Comparison of ENCODE assay signal across 19 cellular contexts in genomic region chr10:21746118-21746517, GRCh38.
DNase-seq lines count a peak whose midpoint lies in the region; ATAC-seq, FAIRE-seq and TF ChIP-seq lines count a peak whose summit lies in the region.
"Had no signal": no experiment of that assay in that cellular context is flagged by ENCODE, and none has a peak within 500 bp of the region (broad histone marks: within the 10 kb centered on the region; RNA-seq: fewer than 3 reads in every experiment).

No MANE protein-coding gene starts in this region.

- in situ Hi-C loops in HepG2 (cut with HindIII; ENCODE audit: extremely low pct_ligation_motif_present, low pct_unique_long_range_greater_than_20kb), result loop anchor here (25.0 kb wide), 1 partner anchor 459 kb away; no protein-coding TSS in a partner anchor

- TF ChIP-seq POLR2A in HepG2 (IDR thresholded peaks at IDR 0.05; ENCODE audit: insufficient read depth in 1 of 2, low read depth in 2 of 2, low read length in 2 of 2) (no peak), right lobe of liver (IDR thresholded peaks at IDR 0.05) (no peak)

- H3K36me3 ChIP-seq in HepG2 (replicated peaks in 1 of 2; ENCODE audit: control insufficient read depth in 1 of 2, insufficient read depth in 2 of 2, low read length in 2 of 2), result peaks cover 15 to 34% of the 10 kb centered on the region in 2 experiments
- peaks cover 0 to 21% (median 3%) of the 10 kb centered on the region in 4 donors for H3K36me3 ChIP-seq in right lobe of liver
- H3K36me3 ChIP-seq in mesendoderm (ENCODE audit: control insufficient read depth, insufficient read depth, low read length), result peaks cover 1% of the 10 kb centered on the region
- H3K36me3 ChIP-seq in osteoblast (ENCODE audit: insufficient read depth, low read length), result peaks cover 31% of the 10 kb centered on the region

- no peaks in the 10 kb centered on the region for H3K27me3 Mint-ChIP-seq in activated CD8-positive, alpha-beta T cell treated with anti-CD3 and anti-CD28 coated beads for 36 hours

- H3K79me2 ChIP-seq in HepG2 (ENCODE audit: insufficient read depth, low read length), result no peaks in the 10 kb centered on the region
- H3K79me2 ChIP-seq in mesendoderm (ENCODE audit: control insufficient read depth, insufficient read depth, low read length), result no peaks in the 10 kb centered on the region
- no peaks in the 10 kb centered on the region for H3K79me2 ChIP-seq in osteoblast (ENCODE audit: insufficient read depth, low read length)

- intact Hi-C loops in HepG2 (cut with micrococcal nuclease; ENCODE audit: unreplicated experiment), result no loop called here
- intact Hi-C loops in right lobe of liver (cut with DNase I), result no loop called here
- intact Hi-C loops in activated CD8-positive, alpha-beta T cell treated with anti-CD3 and anti-CD28 coated beads for 36 hours (cut with micrococcal nuclease), result no loop called here

- H2AFZ ChIP-seq in HepG2 (ENCODE audit: low read length) (no peak overlapping the region), osteoblast (ENCODE audit: low read length) (no peak overlapping the region)
- H2AFZ ChIP-seq: PC-9 had no signal

- H3K27ac Mint-ChIP-seq in activated CD8-positive, alpha-beta T cell treated with anti-CD3 and anti-CD28 coated beads for 36 hours, result peak overlapping the region; percentile 75
- H3K27ac Mint-ChIP-seq: HFFc6 had no signal

- POLR2A ChIA-PET in HepG2 (lab: Yijun Ruan, JAX), result no interaction called here
- POLR2A ChIA-PET in activated CD8-positive, alpha-beta T cell treated with anti-CD3 and anti-CD28 coated beads for 36 hours (lab: Charles Lee), result no interaction called here

- no peak overlapping the region for H3K18ac ChIP-seq in mesendoderm (ENCODE audit: low read length)

- H3K9ac ChIP-seq in HepG2 (ENCODE audit: insufficient read depth, low read depth, low read length), result no peak overlapping the region
- H3K9ac ChIP-seq in mesendoderm (ENCODE audit: low read length), result no peak overlapping the region

- H4K5ac ChIP-seq in mesendoderm (ENCODE audit: low read length), result no peak overlapping the region

- no peak overlapping the region for H3K23ac ChIP-seq in mesendoderm (ENCODE audit: low read length)

- H3K4me3 Mint-ChIP-seq in activated CD8-positive, alpha-beta T cell treated with anti-CD3 and anti-CD28 coated beads for 36 hours, result no peak overlapping the region
- H3K4me3 Mint-ChIP-seq: HFFc6 had no signal

- TF ChIP-seq CTCF in HepG2 (CRISPR knock-in tag; IDR thresholded peaks at IDR 0.05) (no peak), right lobe of liver (IDR thresholded peaks at IDR 0.05) (no peak), osteoblast (IDR thresholded peaks at IDR 0.05; ENCODE audit: extremely low read depth, low read depth, low read length) (no peak)
- TF ChIP-seq CTCF in activated CD8-positive, alpha-beta T cell treated with anti-CD3 and anti-CD28 coated beads for 36 hours (IDR thresholded peaks at IDR 0.05), result no peak

- no peak for ATAC-seq in HepG2
- ATAC-seq in right lobe of liver, result no peak
- ATAC-seq in activated CD8-positive, alpha-beta T cell treated with anti-CD3 and anti-CD28 coated beads for 36 hours, result peak; percentile 82

- H3K27me3 ChIP-seq in HepG2 (ENCODE audit: control insufficient read depth in 1 of 2, insufficient read depth in 2 of 2, low read length in 2 of 2) (no peaks in the 10 kb centered on the region), right lobe of liver (no peaks in the 10 kb centered on the region), mesendoderm (ENCODE audit: insufficient read depth, low read length, poor library complexity) (no peaks in the 10 kb centered on the region), osteoblast (ENCODE audit: insufficient read depth, low read length) (no peaks in the 10 kb centered on the region)
- H3K27me3 ChIP-seq: adrenal gland, cardiac muscle cell, heart right ventricle, suprapubic skin had no signal

- no peaks in the 10 kb centered on the region for H4K20me1 ChIP-seq in HepG2 (ENCODE audit: insufficient read depth, low read length)
- H4K20me1 ChIP-seq in osteoblast (ENCODE audit: insufficient read depth, low read length), result no peaks in the 10 kb centered on the region

- 100% methylated on average over 6 of the region's 6 CpGs for WGBS in HepG2 (ENCODE audit: low lambda C conversion rate)
- WGBS in right lobe of liver (ENCODE audit: insufficient coverage, low coverage, low lambda C conversion rate, missing lambda C conversion rate), result 74% methylated on average over 2 of the region's 6 CpGs
- WGBS in mesendoderm (ENCODE audit: extremely low coverage, insufficient coverage, low lambda C conversion rate), result no CpG with 5 or more reads among the region's 6 CpGs

- no peak overlapping the region for H2BK120ac ChIP-seq in mesendoderm (ENCODE audit: low read depth, low read length)

- H3K4me2 ChIP-seq in HepG2 (ENCODE audit: low read depth, low read length) (no peak overlapping the region), mesendoderm (ENCODE audit: low read length) (no peak overlapping the region), osteoblast (ENCODE audit: insufficient read depth, low read length) (no peak overlapping the region)
- H3K4me2 ChIP-seq: PC-9 had no signal

- TF ChIP-seq RAD21 in HepG2 (CRISPR knock-in tag; IDR thresholded peaks at IDR 0.05), result no peak

- H3K9me3 ChIP-seq in HepG2 (ENCODE audit: low read length) (no peaks in the 10 kb centered on the region), right lobe of liver (no peaks in the 10 kb centered on the region), osteoblast (ENCODE audit: low read depth, low read length) (no peaks in the 10 kb centered on the region)
- H3K9me3 ChIP-seq: adrenal gland, heart right ventricle, suprapubic skin had no signal

- no TSS peak for BruUV-seq in HepG2 (replicated peaks; lab: Mats Ljungman, UMichigan)

- H3K56ac ChIP-seq in mesendoderm (ENCODE audit: low read length), result peak overlapping the region; percentile 17

- no peaks in the 10 kb centered on the region for H3K9me3 Mint-ChIP-seq in activated CD8-positive, alpha-beta T cell treated with anti-CD3 and anti-CD28 coated beads for 36 hours
- H3K9me3 Mint-ChIP-seq: HFFc6 had no signal

- FAIRE-seq in HepG2 (lab: Jason Lieb, UNC), result no peak

- H3K27ac ChIP-seq in HepG2 (ENCODE audit: extremely low read length, insufficient read depth, low read length) (no peak overlapping the region), right lobe of liver (no peak overlapping the region), mesendoderm (ENCODE audit: low read depth, low read length) (no peak overlapping the region), osteoblast (ENCODE audit: low read depth, low read length) (no peak overlapping the region)
- H3K27ac ChIP-seq: adrenal gland, cardiac muscle cell, heart right ventricle, PC-9, suprapubic skin had no signal

- H3K79me1 ChIP-seq in mesendoderm (ENCODE audit: low read length), result no peaks in the 10 kb centered on the region

- no peak for DNase-seq in HepG2 (ENCODE audit: low spot score)
- no peak for DNase-seq in right lobe of liver
- DNase-seq in activated CD8-positive, alpha-beta T cell treated with anti-CD3 and anti-CD28 coated beads for 36 hours, result peak; percentile 55
- no peak for DNase-seq in mesendoderm
- no peak for DNase-seq in activated effector memory CD4-positive, alpha-beta T cell treated with Interleukin-2 at 50 U/mL for 16 hours
- no peak for DNase-seq in DMS53 (lab: John Stamatoyannopoulos, UW)
- DNase-seq in osteoblast (ENCODE audit: insufficient read length, low spot score, missing footprints), result no peak
- no peak for DNase-seq in AG20443 (ENCODE audit: low spot score)
- DNase-seq: adrenal gland; effector CD8-positive, alpha-beta T cell; heart right ventricle; HFFc6; islet precursor cell; mammary epithelial cell; NCI-H2081; NCI-H526 treated with DMSO at 0.1 percent for 48 hours; PC-9 had no signal

- peaks cover 19% of the 10 kb centered on the region for H3K4me1 Mint-ChIP-seq in activated CD8-positive, alpha-beta T cell treated with anti-CD3 and anti-CD28 coated beads for 36 hours (ENCODE audit: low read depth)

- peaks cover 19% of the 10 kb centered on the region for H3K36me3 Mint-ChIP-seq in activated CD8-positive, alpha-beta T cell treated with anti-CD3 and anti-CD28 coated beads for 36 hours (ENCODE audit: low read depth)

- H3K4me3 ChIP-seq in HepG2 (replicated peaks in 1 of 3; ENCODE audit: insufficient read depth in 1 of 3, low read depth in 2 of 3, low read length in 3 of 3), result no peak overlapping the region
- no peak overlapping the region for H3K4me3 ChIP-seq in right lobe of liver
- H3K4me3 ChIP-seq in mesendoderm (ENCODE audit: low read length), result no peak overlapping the region
- no peak overlapping the region for H3K4me3 ChIP-seq in osteoblast (ENCODE audit: insufficient read depth, low read length)
- H3K4me3 ChIP-seq: adrenal gland, cardiac muscle cell, heart right ventricle, PC-9, suprapubic skin had no signal

- H2AK5ac ChIP-seq in mesendoderm (ENCODE audit: low read length), result no peak overlapping the region

- H4K8ac ChIP-seq in mesendoderm (ENCODE audit: low read depth, low read length), result no peak overlapping the region

- CTCF ChIA-PET in HepG2 (lab: Yijun Ruan, JAX; ENCODE audit: low intra/inter-chr PET ratio, low total read pairs), result no interaction called here
- CTCF ChIA-PET in activated CD8-positive, alpha-beta T cell treated with anti-CD3 and anti-CD28 coated beads for 36 hours (lab: Charles Lee), result no interaction called here

- TF ChIP-seq EP300 in HepG2 (IDR thresholded peaks at IDR 0.05; ENCODE audit: low read depth in 2 of 2, low read length in 2 of 2), result no peak
- no peak for TF ChIP-seq EP300 in HepG2 (CRISPR knock-in tag; IDR thresholded peaks at IDR 0.05; ENCODE audit: borderline replicate concordance)

- H2BK15ac ChIP-seq in mesendoderm (replicated peaks; ENCODE audit: low read depth), result no peak overlapping the region

- no peak overlapping the region for H3K4ac ChIP-seq in mesendoderm (ENCODE audit: low read depth, low read length)

- H2BK5ac ChIP-seq in mesendoderm (ENCODE audit: low read length), result no peak overlapping the region

- no peaks in the 10 kb centered on the region for H3K4me1 ChIP-seq in HepG2 (ENCODE audit: insufficient read depth, low read length)
- H3K4me1 ChIP-seq in right lobe of liver, result peaks cover 0 to 6% (median 0%) of the 10 kb centered on the region in 4 donors
- peaks cover 8% of the 10 kb centered on the region for H3K4me1 ChIP-seq in mesendoderm (ENCODE audit: control insufficient read depth, low read depth, low read length)
- no peaks in the 10 kb centered on the region for H3K4me1 ChIP-seq in osteoblast (ENCODE audit: insufficient read depth, low read length)
- H3K4me1 ChIP-seq: adrenal gland, heart right ventricle, suprapubic skin had no signal

TF ChIP-seq in HepG2, 621 proteins besides CTCF, POLR2A, EP300 and RAD21 (continues in another document):
- no peak for TF ChIP-seq ZNF546 (CRISPR knock-in tag; conservative IDR thresholded peaks at IDR 0.05)
